8 cellular contexts compared by ENCODE assay signal in the genomic region with DNA sequence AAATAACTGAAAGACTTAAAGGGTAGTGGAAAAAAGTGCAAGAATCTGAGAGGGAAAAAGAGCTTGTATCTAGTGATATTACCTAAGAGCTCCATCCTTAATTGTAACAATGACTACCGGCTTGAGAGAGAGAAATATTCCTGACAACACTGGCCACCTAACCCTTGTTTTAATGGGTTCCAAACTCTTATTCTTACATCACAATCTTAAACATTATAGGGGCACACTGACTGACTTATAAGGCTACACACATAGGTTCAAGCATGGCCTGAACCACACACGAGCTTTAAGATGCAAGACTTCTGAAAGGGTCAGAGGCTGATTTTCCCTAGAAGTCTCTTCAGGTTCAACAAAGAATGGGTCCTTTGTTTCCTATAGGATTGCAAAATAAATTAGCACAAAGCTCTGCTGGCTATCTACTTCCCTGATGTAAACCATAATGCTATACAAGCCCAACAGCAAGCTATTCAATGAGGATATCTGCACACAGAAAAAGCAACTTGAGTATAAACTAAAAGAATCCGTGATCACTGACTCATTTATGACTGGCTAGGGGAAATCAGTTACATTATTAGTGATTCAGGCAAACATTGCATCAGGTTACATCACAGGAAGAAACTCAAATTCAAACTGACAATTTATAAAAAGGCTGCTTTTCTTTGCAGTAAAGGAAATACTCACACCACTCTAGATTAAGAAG. TPM values are rescaled to one million over a fixed set of nuclear protein-coding genes. Genes with fewer than 3 reads are reported as not detected.
DNase-seq lines count a peak whose midpoint lies in the region; ATAC-seq, FAIRE-seq and TF ChIP-seq lines count a peak whose summit lies in the region.

No MANE protein-coding gene starts in this region.

- H3K4me3 Mint-ChIP-seq in IgD-negative memory B cell = peak overlapping the region; percentile 88 to 100 (median 99)
- H3K4me3 Mint-ChIP-seq in astrocyte (ENCODE audit: unreplicated experiment) = peak overlapping the region; percentile 36

- H3K27ac ChIP-seq in astrocyte (ENCODE audit: low read depth, low read length) (peak overlapping the region; percentile 79), right lobe of liver (peak overlapping the region; percentile 7 to 35 (median 20))

- TF ChIP-seq CTCF in astrocyte (IDR thresholded peaks at IDR 0.05; ENCODE audit: insufficient read depth, low read depth, low read length) (no peak), right lobe of liver (IDR thresholded peaks at IDR 0.05) (no peak)

- H3K27ac Mint-ChIP-seq in IgD-negative memory B cell (peak overlapping the region in 1 of 3 donors; percentile 37), astrocyte (ENCODE audit: unreplicated experiment) (peak overlapping the region; percentile 89)

- H3K9ac ChIP-seq in astrocyte (ENCODE audit: low read length) = peak overlapping the region; percentile 40

- H3K4me3 ChIP-seq in astrocyte (ENCODE audit: insufficient read depth, low read depth, low read length) = peak overlapping the region; percentile 11
- H3K4me3 ChIP-seq in right lobe of liver = no peak overlapping the region

- H3K4me1 Mint-ChIP-seq in IgD-negative memory B cell = peaks cover 50 to 70% (median 63%) of the 10 kb centered on the region in 3 donors
- H3K4me1 Mint-ChIP-seq in astrocyte (ENCODE audit: low read depth, unreplicated experiment) = peaks cover 50% of the 10 kb centered on the region

- H3K36me3 ChIP-seq in astrocyte (ENCODE audit: insufficient read depth, low read length) (no peaks in the 10 kb centered on the region), right lobe of liver (peaks cover 0 to under 1% (median 0%) of the 10 kb centered on the region in 4 donors)

- WGBS in right lobe of liver (ENCODE audit: insufficient coverage, low coverage, low lambda C conversion rate, missing lambda C conversion rate) = 45% methylated on average over 3 of the region's 3 CpGs

- H4K20me1 ChIP-seq in astrocyte (ENCODE audit: insufficient read depth, low read length) = peaks cover 41% of the 10 kb centered on the region

- no peaks in the 10 kb centered on the region for H3K9me3 ChIP-seq in astrocyte (ENCODE audit: insufficient read depth, low read depth, low read length)
- H3K9me3 ChIP-seq in right lobe of liver = no peaks in the 10 kb centered on the region

- peak overlapping the region; percentile 87 for H3K4me2 ChIP-seq in astrocyte (ENCODE audit: low read length)

- peak in 2 of 4 donors; percentile 3 to 43 for ATAC-seq in right lobe of liver

- H3K4me1 ChIP-seq in astrocyte (ENCODE audit: insufficient read depth, low read length) (peaks cover 47% of the 10 kb centered on the region), right lobe of liver (peaks cover 0 to 68% (median 12%) of the 10 kb centered on the region in 4 donors)

- no peaks in the 10 kb centered on the region for H3K27me3 Mint-ChIP-seq in IgD-negative memory B cell
- H3K27me3 Mint-ChIP-seq in astrocyte (ENCODE audit: low read depth, unreplicated experiment) = no peaks in the 10 kb centered on the region

- no peak overlapping the region for H2AFZ ChIP-seq in astrocyte (ENCODE audit: low read depth, low read length)

- DNase-seq in Caki2 (ENCODE audit: low read depth) = peak; percentile 63
- DNase-seq in astrocyte (ENCODE audit: low read depth) = peak; percentile 87
- no peak for DNase-seq in right lobe of liver
- DNase-seq in frontal cortex (ENCODE audit: low spot score in 2 of 2) = no peak
- no peak for DNase-seq in NCI-H2107 (lab: John Stamatoyannopoulos, UW)
- no peak for DNase-seq in cerebellum (ENCODE audit: low spot score)
- DNase-seq in activated CD8-positive, alpha-beta memory T cell treated with anti-CD3 and anti-CD28 coated beads, Interleukin-2, amount 50 U/mL, for 4 hours = no peak

- H3K36me3 Mint-ChIP-seq in IgD-negative memory B cell (peaks cover 14% of the 10 kb centered on the region), astrocyte (ENCODE audit: low read depth, unreplicated experiment) (peaks cover 1% of the 10 kb centered on the region)

- TF ChIP-seq POLR2A in right lobe of liver (IDR thresholded peaks at IDR 0.05) = peak; percentile 29

- no peaks in the 10 kb centered on the region for H3K9me3 Mint-ChIP-seq in IgD-negative memory B cell
- no peaks in the 10 kb centered on the region for H3K9me3 Mint-ChIP-seq in astrocyte (ENCODE audit: unreplicated experiment)

- FAIRE-seq in astrocyte (lab: Jason Lieb, UNC) (peak; percentile 88), frontal cortex (lab: Jason Lieb, UNC) (no peak)

- H3K27me3 ChIP-seq in astrocyte (ENCODE audit: insufficient read depth, low read length) (no peaks in the 10 kb centered on the region), right lobe of liver (no peaks in the 10 kb centered on the region)

- intact Hi-C loops in right lobe of liver (cut with DNase I) = no loop called here

- in situ Hi-C loops in Caki2 (cut with HindIII; ENCODE audit: low pct_unique_long_range_greater_than_20kb, low sequenced_read_pairs) = no loop called here

- peaks cover 99% of the 10 kb centered on the region for H3K79me2 ChIP-seq in astrocyte (ENCODE audit: insufficient read depth, low read length)

RNA-seq across cellular contexts. Expression of gene BTG1, which starts 8.6 kb away (rescaled TPM):
- 15.3 and 18.8 TPM in 2 replicates for total RNA-seq in Caki2 (2014; rRNA removed; shearing (Covaris generic); ENCODE audit: low replicate concordance)
- polyA plus RNA-seq in IgD-negative memory B cell = 669 TPM
- total RNA-seq in astrocyte = 56.5 and 63.7 TPM in 2 replicates
- total RNA-seq in right lobe of liver = 100 to 1,000 TPM in 1 of 6 experiments, 10 to 100 TPM in 5; 23.4 to 129 (median 52.8) TPM
- total RNA-seq in frontal cortex = 15.5 TPM
- 47.0 TPM for total RNA-seq in cerebellum

Comparison
In these comparisons a context has a peak if more than half of its experiments do, and no peak if none do; other contexts are left out.
1. DNase-seq: peak in Caki2 (single experiment) and astrocyte (single experiment); none in right lobe of liver (0 of 3), frontal cortex (0 of 2), NCI-H2107 (single experiment), cerebellum (single experiment) and activated CD8-positive, alpha-beta memory T cell treated with anti-CD3 and anti-CD28 coated beads, Interleukin-2, amount 50 U/mL, for 4 hours (single experiment).